25 cellular contexts compared by ENCODE assay signal in the genomic region with DNA sequence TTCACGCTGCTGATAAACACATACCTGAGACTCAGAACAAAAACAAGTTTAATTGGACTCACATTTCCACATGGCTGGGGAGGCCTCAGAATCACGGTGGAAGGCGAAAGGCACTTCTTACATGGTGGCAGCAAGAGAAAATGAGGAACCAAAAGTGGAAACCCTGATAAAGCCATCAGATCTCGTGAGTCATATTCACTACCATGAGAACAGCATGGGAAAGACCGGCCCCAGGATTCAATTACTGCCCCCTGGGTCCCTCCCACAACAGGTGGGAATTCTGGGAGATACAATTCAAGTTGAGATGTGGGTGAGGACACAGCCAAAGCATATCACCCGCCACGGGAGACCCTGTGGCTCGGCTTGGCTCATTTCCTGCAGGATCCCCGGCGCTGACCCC. TPM values are rescaled to one million over a fixed set of nuclear protein-coding genes. Genes with fewer than 3 reads are reported as not detected.
"Had no signal": no experiment of that assay in that cellular context is flagged by ENCODE, and none has a peak within 500 bp of the region (broad histone marks: within the 10 kb centered on the region; RNA-seq: fewer than 3 reads in every experiment).

No MANE protein-coding gene starts in this region.

- H3K4me3 ChIP-seq: body of pancreas, dorsolateral prefrontal cortex, testis had no signal

- H3K9me3 ChIP-seq: body of pancreas, testis had no signal

- ATAC-seq: activated CD8-positive, alpha-beta T cell treated with anti-CD3 and anti-CD28 coated beads for 36 hours; activated T-helper 17 cell treated with anti-CD3 and anti-CD28 coated beads, Interleukin-2, amount 50 U/mL, for 72 hours; body of pancreas; left lobe of liver; right cardiac atrium; stimulated activated effector memory CD8-positive, alpha-beta T cell treated with anti-CD3 and anti-CD28 coated beads, Interleukin-12 subunit alpha, Interleukin-12 subunit beta, amount 100 ng/mL, for 72 hours had no signal

- FAIRE-seq: keratinocyte, small intestine, TTC549 had no signal

- H3K27me3 ChIP-seq: body of pancreas, dorsolateral prefrontal cortex, testis had no signal

- DNase-seq: activated CD4-positive, alpha-beta T cell treated with anti-CD3 and anti-CD28 coated beads for 48 hours; activated CD4-positive, CD25-positive, alpha-beta regulatory T cell; activated CD8-positive, alpha-beta T cell treated with anti-CD3 and anti-CD28 coated beads for 36 hours; activated naive CD4-positive, alpha-beta T cell treated with Interleukin-2 at 50 U/mL for 16 hours; activated T-cell treated with anti-CD3 and anti-CD28 coated beads, Interleukin-2, amount 50 U/mL, for 1 hour; body of pancreas; dorsolateral prefrontal cortex; endodermal cell; erythroblast; foreskin melanocyte; hypothalamus; midbrain; right cardiac atrium; small intestine; stimulated activated CD4-positive, alpha-beta T cell treated with anti-CD3 and anti-CD28 coated beads, Interleukin-4, amount 100 ng/mL, for 24 hours; testis had no signal

- H3K27ac ChIP-seq: body of pancreas, dorsolateral prefrontal cortex, testis had no signal

RNA-seq across cellular contexts. Expression of a gene that starts 38.4 kb away (rescaled TPM):
- total RNA-seq: activated CD8-positive, alpha-beta T cell treated with anti-CD3 and anti-CD28 coated beads for 36 hours; activated T-helper 17 cell treated with anti-CD3 and anti-CD28 coated beads, Interleukin-2, amount 50 U/mL, for 72 hours; cardiac septum; osteoblast; right cardiac atrium; T-helper 2 cell treated with Interferon-gamma antibody and Interleukin-4, amounts not matched to agents 100 ng/mL and 5 ng/mL, for 36 hours had no signal
- polyA plus RNA-seq: keratinocyte, neural cell, right cardiac atrium had no signal
